ENCODE assay signal across 8 cellular contexts in genomic region chr17:72592242-72592966, GRCh38.
DNase-seq lines count a peak whose midpoint lies in the region; ATAC-seq and TF ChIP-seq lines count a peak whose summit lies in the region.

No MANE protein-coding gene starts in this region.

- no peaks in the 10 kb centered on the region for H3K9me3 Mint-ChIP-seq in activated naive CD8-positive, alpha-beta T cell treated with anti-CD3 and anti-CD28 coated beads for 36 hours

- H3K4me1 Mint-ChIP-seq in activated naive CD8-positive, alpha-beta T cell treated with anti-CD3 and anti-CD28 coated beads for 36 hours, result peaks cover 18% of the 10 kb centered on the region

- peak overlapping the region; percentile 84 for H3K4me3 ChIP-seq in AG09309 (ENCODE audit: control insufficient read depth, low read depth, low read length)
- peak overlapping the region; percentile 28 to 86 (median 68) for H3K4me3 ChIP-seq in Peyer's patch
- peak overlapping the region; percentile 90 for H3K4me3 ChIP-seq in osteoblast (ENCODE audit: insufficient read depth, low read length)
- peak overlapping the region; percentile 47 to 59 for H3K4me3 ChIP-seq in tibial artery

- peak overlapping the region; percentile 74 for H3K4me3 Mint-ChIP-seq in activated naive CD8-positive, alpha-beta T cell treated with anti-CD3 and anti-CD28 coated beads for 36 hours

- TF ChIP-seq CTCF in AG09309 (IDR thresholded peaks at IDR 0.05; ENCODE audit: control insufficient read depth, insufficient read depth, low read depth, low read length, missing control alignments) (no peak), Peyer's patch (IDR thresholded peaks at IDR 0.05) (no peak), osteoblast (IDR thresholded peaks at IDR 0.05; ENCODE audit: extremely low read depth, low read depth, low read length) (no peak), tibial artery (IDR thresholded peaks at IDR 0.05) (no peak)

- H3K9me3 ChIP-seq in Peyer's patch (no peaks in the 10 kb centered on the region), osteoblast (ENCODE audit: low read depth, low read length) (no peaks in the 10 kb centered on the region), tibial artery (no peaks in the 10 kb centered on the region)

- TF ChIP-seq POLR2A in Peyer's patch (IDR thresholded peaks at IDR 0.05), result peak; percentile 98 to 99

- H3K27me3 ChIP-seq in Peyer's patch (no peaks in the 10 kb centered on the region), osteoblast (ENCODE audit: insufficient read depth, low read length) (peaks cover 3% of the 10 kb centered on the region), tibial artery (peaks cover 0 to 26% of the 10 kb centered on the region in 2 donors)

- H3K27ac Mint-ChIP-seq in activated naive CD8-positive, alpha-beta T cell treated with anti-CD3 and anti-CD28 coated beads for 36 hours, result no peak overlapping the region

- H3K4me1 ChIP-seq in Peyer's patch (peaks cover 0 to 13% (median 4%) of the 10 kb centered on the region in 4 donors), osteoblast (ENCODE audit: insufficient read depth, low read length) (peaks cover 15% of the 10 kb centered on the region), tibial artery (peaks cover 0 to 20% (median 16%) of the 10 kb centered on the region in 4 donors)

- H4K20me1 ChIP-seq in osteoblast (ENCODE audit: insufficient read depth, low read length), result peaks cover 13% of the 10 kb centered on the region

- H3K27me3 Mint-ChIP-seq in activated naive CD8-positive, alpha-beta T cell treated with anti-CD3 and anti-CD28 coated beads for 36 hours, result peaks cover 76% of the 10 kb centered on the region

- H3K79me2 ChIP-seq in osteoblast (ENCODE audit: insufficient read depth, low read length), result peaks cover 35% of the 10 kb centered on the region

- H3K36me3 ChIP-seq in Peyer's patch, result no peaks in the 10 kb centered on the region
- no peaks in the 10 kb centered on the region for H3K36me3 ChIP-seq in osteoblast (ENCODE audit: insufficient read depth, low read length)
- H3K36me3 ChIP-seq in tibial artery, result no peaks in the 10 kb centered on the region

- peak overlapping the region in 3 of 4 donors; percentile 72 to 86 (median 78) for H3K27ac ChIP-seq in Peyer's patch
- H3K27ac ChIP-seq in osteoblast (ENCODE audit: low read depth, low read length), result peak overlapping the region; percentile 83
- H3K27ac ChIP-seq in tibial artery, result peak overlapping the region; percentile 1 to 5

- H3K36me3 Mint-ChIP-seq in activated naive CD8-positive, alpha-beta T cell treated with anti-CD3 and anti-CD28 coated beads for 36 hours, result no peaks in the 10 kb centered on the region

- peak overlapping the region; percentile 98 for H3K4me2 ChIP-seq in osteoblast (ENCODE audit: insufficient read depth, low read length)

- ATAC-seq in GM19023 (IDR thresholded peaks at IDR 0.05; ENCODE audit: unreplicated experiment) (peak; percentile 66), HG03571 (IDR thresholded peaks at IDR 0.05; ENCODE audit: unreplicated experiment) (peak; percentile 58)

- DNase-seq in AG09309 (ENCODE audit: low read depth) (no peak), Peyer's patch (peak in 2 of 3 donors; percentile 81 to 92), head of caudate nucleus (peak; percentile 60 to 93 (median 85)), osteoblast (ENCODE audit: insufficient read length, low spot score, missing footprints) (peak; percentile 98), tibial artery (no peak)
- peak; percentile 52 for DNase-seq in activated naive CD8-positive, alpha-beta T cell treated with anti-CD3 and anti-CD28 coated beads for 36 hours

- peak overlapping the region; percentile 77 for H2AFZ ChIP-seq in osteoblast (ENCODE audit: low read length)

- intact Hi-C loops in head of caudate nucleus (cut with DNase I), result no loop called here
- intact Hi-C loops in tibial artery (cut with DNase I; ENCODE audit: low total_unique reads), result no loop called here

Comparison
In these comparisons a context has a peak if more than half of its experiments do, and no peak if none do; other contexts are left out.
1. DNase-seq: peak in Peyer's patch (2 of 3), activated naive CD8-positive, alpha-beta T cell treated with anti-CD3 and anti-CD28 coated beads for 36 hours (single experiment), head of caudate nucleus (42 of 42) and osteoblast (single experiment); none in AG09309 (single experiment) and tibial artery (0 of 2).
2. H3K27ac ChIP-seq: peak in every context shown above with its lines; median percentile 83 in osteoblast; 78 in Peyer's patch; 3 in tibial artery.
3. Peak in every context shown above with its lines, with median percentiles within 50 percentile points of each other: H3K4me3 ChIP-seq.